In genomic region chr12:52119398-52120254, GRCh38 we compare ENCODE assay signal across 9 cellular contexts. TPM values are rescaled to one million over a fixed set of nuclear protein-coding genes. Genes with fewer than 3 reads are reported as not detected.
DNase-seq lines count a peak whose midpoint lies in the region; FAIRE-seq and TF ChIP-seq lines count a peak whose summit lies in the region.
"Had no signal": no experiment of that assay in that cellular context is flagged by ENCODE, and none has a peak within 500 bp of the region (broad histone marks: within the 10 kb centered on the region; RNA-seq: fewer than 3 reads in every experiment).

No MANE protein-coding gene starts in this region.

- TF ChIP-seq POLR2A in H1 (IDR thresholded peaks at IDR 0.05; ENCODE audit: control extremely low read depth in 1 of 2, low read depth in 2 of 2, low read length in 2 of 2) = no peak

- H2BK120ac ChIP-seq in H1 (replicated peaks; ENCODE audit: low read depth, low read length) = peak overlapping the region; percentile 81

- peak overlapping the region; percentile 95 for H3K27ac ChIP-seq in Karpas-422 (ENCODE audit: low read length)
- no peak overlapping the region for H3K27ac ChIP-seq in H1 (ENCODE audit: low read depth, low read length)
- no peak overlapping the region for H3K27ac ChIP-seq in osteoblast (ENCODE audit: low read depth, low read length)

- DNase-seq in DMS 273 (lab: John Stamatoyannopoulos, UW; ENCODE audit: unreplicated experiment) = peak; percentile 61
- no peak for DNase-seq in DMS 273 treated with DMSO at 0.1 percent for 48 hours (lab: John Stamatoyannopoulos, UW)
- peak; percentile 93 for DNase-seq in Karpas-422
- peak; percentile 37 for DNase-seq in UCSD-AML1 (lab: John Stamatoyannopoulos, UW; ENCODE audit: unreplicated experiment)
- DNase-seq in H1 (ENCODE audit: low read depth in 1 of 2, low spot score in 2 of 2) = peak; percentile 65 to 88
- DNase-seq in osteoblast (ENCODE audit: insufficient read length, low spot score, missing footprints) = no peak
- no peak for DNase-seq in MG63
- DNase-seq in pons (ENCODE audit: low spot score) = no peak

- H2AFZ ChIP-seq in Karpas-422 (ENCODE audit: low read length) (peak overlapping the region; percentile 17; the same call in 1 of the 2 replicates), H1 (ENCODE audit: low read length) (peak overlapping the region; percentile 76; the same call in 1 of the 2 replicates), osteoblast (ENCODE audit: low read length) (no peak overlapping the region)

- H3K9me2 ChIP-seq in Karpas-422 (replicated peaks; ENCODE audit: insufficient read depth, low read length) = no peaks in the 10 kb centered on the region

- H3K79me2 ChIP-seq in Karpas-422 (ENCODE audit: low read length) (no peaks in the 10 kb centered on the region), H1 (ENCODE audit: control insufficient read depth in 1 of 2, insufficient read depth in 2 of 2, low read length in 2 of 2) (no peaks in the 10 kb centered on the region), osteoblast (ENCODE audit: insufficient read depth, low read length) (no peaks in the 10 kb centered on the region)

- H3K27me3 ChIP-seq in Karpas-422 (ENCODE audit: low read length) = no peaks in the 10 kb centered on the region
- no peaks in the 10 kb centered on the region for H3K27me3 ChIP-seq in H1 (replicated peaks in 1 of 4; ENCODE audit: control insufficient read depth in 3 of 4, extremely low read depth in 1 of 4, insufficient read depth in 3 of 4, low read length in 3 of 4)
- H3K27me3 ChIP-seq in osteoblast (ENCODE audit: insufficient read depth, low read length) = peaks cover 17% of the 10 kb centered on the region
- H3K27me3 ChIP-seq in MG63 = no peaks in the 10 kb centered on the region

- H3K23me2 ChIP-seq in H1 (ENCODE audit: low read depth, low read length) = 0 out of 2 replicates have a peak, but pooled peaks cover 2% of the 10 kb centered on the region

- no peaks in the 10 kb centered on the region for H4K20me1 ChIP-seq in Karpas-422 (ENCODE audit: insufficient read depth, low read depth, low read length)
- no peaks in the 10 kb centered on the region for H4K20me1 ChIP-seq in H1 (replicated peaks in 1 of 2; ENCODE audit: control insufficient read depth in 1 of 2, insufficient read depth in 2 of 2, low read length in 2 of 2)
- H4K20me1 ChIP-seq in osteoblast (ENCODE audit: insufficient read depth, low read length) = no peaks in the 10 kb centered on the region

- no peak overlapping the region for H3K56ac ChIP-seq in H1 (replicated peaks; ENCODE audit: insufficient read length, low read depth, low read length)

- H3K4ac ChIP-seq in H1 (replicated peaks; ENCODE audit: insufficient read length, low read depth, low read length) = peak overlapping the region; percentile 88

- H3K4me2 ChIP-seq in Karpas-422 (ENCODE audit: low read depth, low read length, poor library complexity, severe bottlenecking) (peak overlapping the region; percentile 75), H1 (ENCODE audit: insufficient read depth in 1 of 2, low read depth in 2 of 2, low read length in 2 of 2) (peak overlapping the region; percentile 7 to 56; a peak in 2 of 4 replicates), osteoblast (ENCODE audit: insufficient read depth, low read length) (no peak overlapping the region)

- CTCF ChIA-PET in H1 (lab: Charles Lee; ENCODE audit: partially characterized antibody) = interaction anchor here (0.6 to 12.6 kb wide), 33 partner anchors 10 to 1153 kb away, joined by 3 to 338 read pairs (median 4); partner anchors contain the start of genes ATG101 and NR4A1

- peak overlapping the region; percentile 87; the same call in 1 of the 2 replicates for H2BK5ac ChIP-seq in H1 (ENCODE audit: low read depth, low read length)

- peak overlapping the region; percentile 58 for H3K9ac ChIP-seq in Karpas-422 (ENCODE audit: low read length)
- no peak overlapping the region for H3K9ac ChIP-seq in H1 (replicated peaks in 1 of 4; ENCODE audit: extremely low read depth in 1 of 4, low read depth in 3 of 4, low read length in 3 of 4)

- no peak overlapping the region for H3K23ac ChIP-seq in H1 (ENCODE audit: insufficient read length)

- WGBS in H1 (ENCODE audit: extremely low coverage in 1 of 2, insufficient coverage in 1 of 2, insufficient read length in 1 of 2, insufficient replicate concordance in 2 of 2, low coverage in 1 of 2, low lambda C conversion rate in 2 of 2, missing lambda C conversion rate in 1 of 2), 2 experiments = 41% methylated on average over 19 of the region's 23 CpGs; no CpG with 5 or more reads in 1 of the 2 experiments

- H2BK15ac ChIP-seq in H1 (ENCODE audit: low read length) = peak overlapping the region; percentile 81; the same call in 1 of the 2 replicates

- H3K18ac ChIP-seq in H1 (ENCODE audit: extremely low read depth, low read length) = peak overlapping the region; percentile 98

- peak overlapping the region; percentile 55; the same call in 1 of the 2 replicates for H2BK20ac ChIP-seq in H1 (ENCODE audit: low read length)

- TF ChIP-seq RAD21 in H1 (IDR thresholded peaks at IDR 0.05 in 1 of 2, conservative IDR thresholded peaks at IDR 0.05 in 1 of 2; ENCODE audit: low read depth in 2 of 2, low read length in 2 of 2) = peak; percentile 48 to 58

- H3K4me1 ChIP-seq in Karpas-422 (ENCODE audit: low read length) (peaks cover 72% of the 10 kb centered on the region), H1 (replicated peaks in 1 of 4; ENCODE audit: control insufficient read depth in 3 of 4, insufficient read depth in 4 of 4, low read length in 3 of 4) (peaks cover 15 to 25% (median 16%) of the 10 kb centered on the region in 4 experiments), osteoblast (ENCODE audit: insufficient read depth, low read length) (no peaks in the 10 kb centered on the region)

- H3K9me3 ChIP-seq in Karpas-422 (ENCODE audit: low read length) (no peaks in the 10 kb centered on the region), H1 (ENCODE audit: insufficient read depth in 2 of 2, low read depth in 1 of 2, low read length in 1 of 2) (no peaks in the 10 kb centered on the region), osteoblast (ENCODE audit: low read depth, low read length) (no peaks in the 10 kb centered on the region), MG63 (no peaks in the 10 kb centered on the region)

- peak overlapping the region; percentile 81 for H4K5ac ChIP-seq in H1 (ENCODE audit: insufficient read length, low read depth, low read length)

- H2BK12ac ChIP-seq in H1 (ENCODE audit: low read depth, low read length) = peak overlapping the region; percentile 98

- H2AK5ac ChIP-seq in H1 (ENCODE audit: low read depth, low read length) = no peak overlapping the region

- TF ChIP-seq CTCF in H1 (IDR thresholded peaks at IDR 0.05; ENCODE audit: control extremely low read depth in 1 of 3, insufficient read depth in 1 of 3, low read depth in 1 of 3, low read length in 3 of 3) (peak; percentile 85 to 90 (median 89)), osteoblast (IDR thresholded peaks at IDR 0.05; ENCODE audit: extremely low read depth, low read depth, low read length) (peak; percentile 47)

- H3K4me3 ChIP-seq in Karpas-422 (ENCODE audit: low read length) = peak overlapping the region; percentile 39; the same call in 1 of the 2 replicates
- H3K4me3 ChIP-seq in H1 (ENCODE audit: extremely low read depth in 1 of 4, insufficient read depth in 2 of 4, low read depth in 3 of 4, low read length in 4 of 4) = peak overlapping the region in 1 of 4 experiments; percentile 38; a peak in 1 of 8 replicates
- H3K4me3 ChIP-seq in osteoblast (ENCODE audit: insufficient read depth, low read length) = no peak overlapping the region
- no peak overlapping the region for H3K4me3 ChIP-seq in MG63

- H3K36me3 ChIP-seq in Karpas-422 (ENCODE audit: insufficient read depth, low read length) (no peaks in the 10 kb centered on the region), H1 (ENCODE audit: control insufficient read depth in 2 of 4, insufficient read depth in 4 of 4, low read length in 3 of 4) (no peaks in the 10 kb centered on the region), osteoblast (ENCODE audit: insufficient read depth, low read length) (no peaks in the 10 kb centered on the region), MG63 (no peaks in the 10 kb centered on the region)

- H4K8ac ChIP-seq in H1 (ENCODE audit: extremely low read depth, insufficient read depth, low read length) = peak overlapping the region; percentile 64

- POLR2A ChIA-PET in H1 (lab: Charles Lee; ENCODE audit: partially characterized antibody) = interaction anchor here (1.3 to 2.5 kb wide), 2 partner anchors 41 to 59 kb away, joined by 4 to 6 read pairs; partner anchors contain the start of gene SMIM41

- peak overlapping the region; percentile 98 for H4K91ac ChIP-seq in H1 (replicated peaks; ENCODE audit: insufficient read length, low read length)

- no peaks in the 10 kb centered on the region for H3K79me1 ChIP-seq in H1 (ENCODE audit: low read depth, low read length)

- FAIRE-seq in H1 (lab: Jason Lieb, UNC) = no peak
- FAIRE-seq: A204.1 had no signal

- TF ChIP-seq EP300 in H1 (IDR thresholded peaks at IDR 0.05; ENCODE audit: borderline replicate concordance in 1 of 2, low read depth in 2 of 2, low read length in 2 of 2) = no peak

- no peak overlapping the region for H3K14ac ChIP-seq in H1 (ENCODE audit: insufficient read length)

RNA-seq across cellular contexts. Expression of gene SMIM41, which starts 40.1 kb away (rescaled TPM):
- 0.75 TPM in 1 of 2 replicates, not detected in the other for total RNA-seq in Karpas-422 (2014; rRNA removed; shearing (Covaris generic); ENCODE audit: low replicate concordance)
- 0.28 and 0.31 TPM in 2 replicates for total RNA-seq in H1 (2021; fragmentation: NEBNext Ultra II Directional; extraction: Animal tissue kit (Norgen Biotek cat#: 25700))
- polyA plus RNA-seq in H1 (2011; rRNA removed) = 0.91 and 0.98 TPM in 2 replicates
- 0.66 TPM for polyA plus RNA-seq in H1 (2011; cell fraction: cytosol; rRNA removed)
- polyA plus RNA-seq in H1 (2011; cell fraction: nucleus; rRNA removed) = 0.74 TPM
- 0.20 to 0.56 TPM (median 0.46 TPM) in 3 of 4 replicates, not detected in the other for polyA plus RNA-seq in H1 (2012, experiment 1 of 2)
- 0.42 TPM for polyA plus RNA-seq in H1 (2012, experiment 2 of 2)
- polyA plus RNA-seq in H1 (2013, experiment 1 of 2) = 0.08 TPM
- polyA plus RNA-seq in H1 (2013, experiment 2 of 2) = 0.07 TPM
- 0.54 TPM in 1 of 2 replicates, not detected in the other for polyA minus RNA-seq in H1 (2011; rRNA and poly(A)+ RNA removed)
- polyA minus RNA-seq in H1 (2011; cell fraction: cytosol; rRNA and poly(A)+ RNA removed) = not detected
- polyA minus RNA-seq in H1 (2011; cell fraction: nucleus; rRNA and poly(A)+ RNA removed) = 0.70 TPM
- total RNA-seq in osteoblast = under 0.01 TPM in 1 of 2 replicates, not detected in the other
- total RNA-seq in MG63 (2014; rRNA removed; shearing (Covaris generic); ENCODE audit: low replicate concordance) = not detected in 2 replicates

RNA-seq across cellular contexts. Expression of gene ATG101, which starts 49.8 kb away (rescaled TPM):
- total RNA-seq in Karpas-422 (2014; rRNA removed; shearing (Covaris generic); ENCODE audit: low replicate concordance) = 31.9 and 63.0 TPM in 2 replicates
- total RNA-seq in H1 (2021; fragmentation: NEBNext Ultra II Directional; extraction: Animal tissue kit (Norgen Biotek cat#: 25700)) = 48.9 and 49.8 TPM in 2 replicates
- polyA plus RNA-seq in H1 (2011; rRNA removed) = 55.9 and 64.9 TPM in 2 replicates
- 105 TPM for polyA plus RNA-seq in H1 (2011; cell fraction: cytosol; rRNA removed)
- polyA plus RNA-seq in H1 (2011; cell fraction: nucleus; rRNA removed) = 55.5 TPM
- polyA plus RNA-seq in H1 (2012, experiment 1 of 2) = 46.4 to 65.2 TPM (median 63.9 TPM) in 4 replicates
- polyA plus RNA-seq in H1 (2012, experiment 2 of 2) = 60.3 TPM
- polyA plus RNA-seq in H1 (2013, experiment 1 of 2) = 25.2 TPM
- 27.1 TPM for polyA plus RNA-seq in H1 (2013, experiment 2 of 2)
- polyA minus RNA-seq in H1 (2011; rRNA and poly(A)+ RNA removed) = 44.4 and 61.4 TPM in 2 replicates
- 20.8 TPM for polyA minus RNA-seq in H1 (2011; cell fraction: cytosol; rRNA and poly(A)+ RNA removed)
- 15.7 TPM for polyA minus RNA-seq in H1 (2011; cell fraction: nucleus; rRNA and poly(A)+ RNA removed)
- total RNA-seq in osteoblast = 49.5 and 64.4 TPM in 2 replicates
- 45.4 and 110 TPM in 2 replicates for total RNA-seq in MG63 (2014; rRNA removed; shearing (Covaris generic); ENCODE audit: low replicate concordance)

Comparison
In these comparisons a context has a peak if more than half of its experiments do, and no peak if none do; other contexts are left out.
1. DNase-seq: peak in DMS 273 (single experiment), Karpas-422 (single experiment), UCSD-AML1 (single experiment) and H1 (2 of 2); none in DMS 273 treated with DMSO at 0.1 percent for 48 hours (single experiment), osteoblast (single experiment), MG63 (single experiment) and pons (single experiment).